1 cellular context compared by ENCODE assay signal in the genomic region with DNA sequence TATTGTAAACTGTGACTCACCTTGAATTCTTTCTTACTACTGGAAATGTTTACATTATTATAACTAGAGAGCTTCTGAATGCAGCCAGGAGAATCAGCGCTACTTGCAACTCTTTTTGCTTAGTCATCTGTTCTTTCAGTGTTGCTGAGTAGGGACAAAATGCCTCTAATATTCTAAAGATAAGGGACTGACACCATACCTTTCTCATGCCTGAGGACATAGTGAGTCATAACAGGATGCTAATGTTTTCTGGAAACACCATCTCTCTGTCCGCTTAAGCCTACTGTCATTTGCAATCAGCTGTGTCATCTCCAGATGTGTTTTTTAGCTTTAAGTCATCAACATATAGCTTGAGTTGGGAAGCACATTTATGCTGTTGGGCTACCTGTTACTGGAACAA.
TF ChIP-seq lines count a peak whose summit lies in the region.

No MANE protein-coding gene starts in this region.

TF ChIP-seq in HepG2, 621 proteins besides CTCF, POLR2A, EP300 and RAD21:
- TF ChIP-seq MAFK (conservative IDR thresholded peaks at IDR 0.05 in 1 of 2, IDR thresholded peaks at IDR 0.05 in 1 of 2; ENCODE audit: low read length in 2 of 2) (peak; percentile 92 to 95), NFE2L2 (IDR thresholded peaks at IDR 0.05; ENCODE audit: low read length) (peak; percentile 70), NPAS2 (CRISPR knock-in tag; IDR thresholded peaks at IDR 0.05; ENCODE audit: borderline replicate concordance) (no peak), MAFF (IDR thresholded peaks at IDR 0.05; ENCODE audit: low read depth, low read length) (peak; percentile 94)
TF ChIP-seq in HepG2: peak in this region for 3.
